In genomic region chr18:46071894-46072867, GRCh38 we compare ENCODE assay signal across 8 cellular contexts. TPM values are rescaled to one million over a fixed set of nuclear protein-coding genes. Genes with fewer than 3 reads are reported as not detected.
DNase-seq lines count a peak whose midpoint lies in the region; ATAC-seq and TF ChIP-seq lines count a peak whose summit lies in the region.

PSTPIP2 (minus strand) TSS chr18:46072260; CDS start chr18:46072188, 72 bp downstream.

- TF ChIP-seq CTCF in CD8-positive, alpha-beta T cell (IDR thresholded peaks at IDR 0.05): no peak
- no peak for TF ChIP-seq CTCF in activated B cell treated with CpG ODN at 0.5 μM for 24 hours (IDR thresholded peaks at IDR 0.05)

- H3K27ac ChIP-seq in CD8-positive, alpha-beta T cell (ENCODE audit: low read depth, low read length): peak within 1 kb of the TSS; percentile 50

- POLR2A ChIA-PET in CD8-positive, alpha-beta T cell (lab: Charles Lee): interaction anchor here (1.0 to 1.4 kb wide), 4 partner anchors 10 to 109 kb away, joined by 3 to 4 read pairs (median 4); no protein-coding TSS in a partner anchor
- POLR2A ChIA-PET in activated B cell treated with CpG ODN at 0.5 μM for 24 hours (lab: Charles Lee): no interaction called here

- H3K27me3 Mint-ChIP-seq in CD8-positive, alpha-beta T cell (ENCODE audit: low read depth): no peaks in the 10 kb centered on the region
- peaks cover 10% of the 10 kb centered on the region for H3K27me3 Mint-ChIP-seq in activated B cell treated with CpG ODN at 0.5 μM for 24 hours

- intact Hi-C loops in CD8-positive, alpha-beta T cell (cut with DNase I, micrococcal nuclease): loop anchor here (2.0 to 5.0 kb wide), 6 partner anchors 25 to 381 kb away; partner anchors contain the start of gene EPG5 (in 1 of the 2)
- intact Hi-C loops in activated B cell treated with CpG ODN at 0.5 μM for 24 hours (cut with micrococcal nuclease): loop anchor here (2.0 kb wide), 3 partner anchors 41 to 151 kb away; no protein-coding TSS in a partner anchor

- H3K36me3 ChIP-seq in CD8-positive, alpha-beta T cell (ENCODE audit: insufficient read depth, low read length): no peaks in the 10 kb centered on the region

- H3K36me3 Mint-ChIP-seq in CD8-positive, alpha-beta T cell: no peaks in the 10 kb centered on the region
- H3K36me3 Mint-ChIP-seq in activated B cell treated with CpG ODN at 0.5 μM for 24 hours (ENCODE audit: low read depth): peaks cover 4% of the 10 kb centered on the region

- DNase-seq in CD8-positive, alpha-beta T cell: peak; percentile 33 to 80 (median 63)
- DNase-seq in Kasumi-1 (lab: John Stamatoyannopoulos, UW) (peak; percentile 47 to 52), activated B cell treated with CpG ODN at 0.5 μM for 24 hours (peak; percentile 29), kidney tubule cell (ENCODE audit: low spot score) (peak; percentile 69), 8988T (no peak)
- peak; percentile 55 for DNase-seq in central memory CD4-positive, alpha-beta T cell
- DNase-seq in stimulated activated CD4-positive, alpha-beta T cell treated with anti-CD3 and anti-CD28 coated beads, Interleukin-1b, Interleukin-23, amount 100 ng/mL, for 48 hours: peak; percentile 70

- no peaks in the 10 kb centered on the region for H3K9me3 Mint-ChIP-seq in CD8-positive, alpha-beta T cell
- H3K9me3 Mint-ChIP-seq in activated B cell treated with CpG ODN at 0.5 μM for 24 hours: peaks cover 2% of the 10 kb centered on the region

- peak; percentile 79 for ATAC-seq in CD8-positive, alpha-beta T cell
- peak; percentile 68 for ATAC-seq in GM21515 (IDR thresholded peaks at IDR 0.05; ENCODE audit: unreplicated experiment)
- ATAC-seq in activated B cell treated with CpG ODN at 0.5 μM for 24 hours (ENCODE audit: low read depth): peak; percentile 67

- H3K4me1 Mint-ChIP-seq in CD8-positive, alpha-beta T cell (ENCODE audit: low read depth): peaks cover 42% of the 10 kb centered on the region
- H3K4me1 Mint-ChIP-seq in activated B cell treated with CpG ODN at 0.5 μM for 24 hours: peaks cover 17% of the 10 kb centered on the region

- H3K27me3 ChIP-seq in CD8-positive, alpha-beta T cell (ENCODE audit: insufficient read depth, low read length): no peaks in the 10 kb centered on the region

- peak within 1 kb of the TSS; percentile 69 for H3K27ac Mint-ChIP-seq in CD8-positive, alpha-beta T cell
- H3K27ac Mint-ChIP-seq in activated B cell treated with CpG ODN at 0.5 μM for 24 hours: no peak within 1 kb of the TSS

- H3K9me3 ChIP-seq in CD8-positive, alpha-beta T cell (ENCODE audit: low read length): no peaks in the 10 kb centered on the region

- H3K4me3 ChIP-seq in CD8-positive, alpha-beta T cell (ENCODE audit: low read depth, low read length): peak within 1 kb of the TSS; percentile 94

- peak within 1 kb of the TSS; percentile 86 for H3K4me3 Mint-ChIP-seq in CD8-positive, alpha-beta T cell
- H3K4me3 Mint-ChIP-seq in activated B cell treated with CpG ODN at 0.5 μM for 24 hours: peak within 1 kb of the TSS; percentile 77

- CTCF ChIA-PET in CD8-positive, alpha-beta T cell (lab: Charles Lee): interaction anchor here (0.6 to 3.9 kb wide), 27 partner anchors 11 to 451 kb away, joined by 3 to 28 read pairs (median 7); partner anchors contain the start of gene ATP5F1A
- CTCF ChIA-PET in activated B cell treated with CpG ODN at 0.5 μM for 24 hours (lab: Charles Lee): interaction anchor here (1.0 to 2.1 kb wide), 8 partner anchors 18 to 451 kb away, joined by 3 to 31 read pairs (median 7); no protein-coding TSS in a partner anchor

- peaks cover 21% of the 10 kb centered on the region for H3K4me1 ChIP-seq in CD8-positive, alpha-beta T cell (ENCODE audit: insufficient read depth, low read length)

RNA-seq across cellular contexts. Expression of gene PSTPIP2, which starts in this region (rescaled TPM):
- total RNA-seq in CD8-positive, alpha-beta T cell: 1 to 10 TPM; 6.4 to 6.6 TPM
- total RNA-seq in activated B cell treated with CpG ODN at 0.5 μM for 24 hours: 0.51 and 0.60 TPM in 2 replicates

Comparison
In these comparisons a context has a peak if more than half of its experiments do, and no peak if none do; other contexts are left out.
1. Peak in DNase-seq and ATAC-seq in activated B cell treated with CpG ODN at 0.5 μM for 24 hours; RNA of the gene not detected or under 1 TPM.